Comparison of ENCODE assay signal across 19 cellular contexts in the genomic region with DNA sequence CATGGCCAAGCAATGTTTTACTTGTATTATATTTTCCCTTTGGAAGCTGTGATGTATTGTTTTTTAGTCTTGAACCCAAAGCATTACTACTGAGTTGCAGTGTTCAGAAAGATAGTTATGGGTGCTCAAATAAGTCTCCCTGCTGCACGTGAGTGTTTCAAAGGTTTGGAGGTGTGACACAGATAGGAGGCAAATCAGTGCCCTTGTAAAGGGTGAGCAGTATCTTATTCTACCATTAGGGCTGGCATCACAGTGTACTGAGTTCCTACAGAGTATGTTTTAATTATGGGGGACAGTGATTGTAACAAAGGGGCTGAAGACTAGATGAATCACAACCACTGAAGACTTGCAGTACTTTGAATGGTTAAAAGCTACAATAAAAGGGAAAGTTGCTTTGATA. TPM values are rescaled to one million over a fixed set of nuclear protein-coding genes. Genes with fewer than 3 reads are reported as not detected.
A peak's percentile ranks its signal among the peaks of the same experiment; 100 is the strongest.
DNase-seq lines count a peak whose midpoint lies in the region; ATAC-seq, FAIRE-seq and TF ChIP-seq lines count a peak whose summit lies in the region.
"Had no signal": no experiment of that assay in that cellular context is flagged by ENCODE, and none has a peak within 500 bp of the region (broad histone marks: within the 10 kb centered on the region; RNA-seq: fewer than 3 reads in every experiment).

No MANE protein-coding gene starts in this region.

- peaks cover 6% of the 10 kb centered on the region for H3K4me1 Mint-ChIP-seq in activated T-cell treated with anti-CD3 and anti-CD28 coated beads, Interleukin-2, amount 50 U/mL, for 72 hours (ENCODE audit: low read depth)
- H3K4me1 Mint-ChIP-seq in immature natural killer cell (peaks cover 29 to 65% of the 10 kb centered on the region in 2 donors), MCF 10A (ENCODE audit: insufficient read depth, unreplicated experiment) (peaks cover 19% of the 10 kb centered on the region)

- no peak for TF ChIP-seq POLR2A in A549 (IDR thresholded peaks at IDR 0.05; ENCODE audit: low read length)

- no peak for DNase-seq in activated T-cell treated with anti-CD3 and anti-CD28 coated beads, Interleukin-2, amount 50 U/mL, for 72 hours
- no peak for DNase-seq in activated T-cell treated with anti-CD3 and anti-CD28 coated beads, Interleukin-2, amount 50 U/mL, for 48 hours
- DNase-seq in A549 (ENCODE audit: low read depth in 1 of 2, low spot score in 1 of 2) (no peak), SK-N-MC (ENCODE audit: low read depth, low spot score) (no peak), immature natural killer cell (no peak), MCF 10A (ENCODE audit: unreplicated experiment) (no peak)
- DNase-seq: DMS153, H7, NCI-H1048, NCI-H1436 treated with DMSO at 0.1 percent for 48 hours, NCI-H2081, NCI-H510A, NCI-H774, PC-9 had no signal

- H3K9me3 ChIP-seq in A549 (no peaks in the 10 kb centered on the region), SK-N-MC (ENCODE audit: low read depth, low read length) (no peaks in the 10 kb centered on the region)

- TF ChIP-seq EP300 in A549 (IDR thresholded peaks at IDR 0.05) = no peak

- H3K9me3 Mint-ChIP-seq in activated T-cell treated with anti-CD3 and anti-CD28 coated beads, Interleukin-2, amount 50 U/mL, for 72 hours = no peaks in the 10 kb centered on the region
- no peaks in the 10 kb centered on the region for H3K9me3 Mint-ChIP-seq in immature natural killer cell
- no peaks in the 10 kb centered on the region for H3K9me3 Mint-ChIP-seq in MCF 10A (ENCODE audit: unreplicated experiment)

- peaks cover 16% of the 10 kb centered on the region for H3K4me1 ChIP-seq in A549

- intact Hi-C loops in MCF 10A (cut with micrococcal nuclease) = no loop called here

- H3K27ac ChIP-seq in A549 (no peak overlapping the region), SK-N-MC (0 out of 2 replicates have a peak overlapping the region, but pooled peaks have one; percentile 19)
- H3K27ac ChIP-seq: 22Rv1, KMS-11 had no signal

- no peak overlapping the region for H3K4me3 ChIP-seq in A549
- no peak overlapping the region for H3K4me3 ChIP-seq in SK-N-MC
- H3K4me3 ChIP-seq: PC-9 had no signal

- no peak overlapping the region for H3K9ac ChIP-seq in SK-N-MC (ENCODE audit: insufficient read length)
- H3K9ac ChIP-seq: KMS-11 had no signal

- H3K36me3 ChIP-seq in SK-N-MC (ENCODE audit: insufficient read depth, low read length) = peaks cover 79% of the 10 kb centered on the region

- H3K27ac Mint-ChIP-seq in activated T-cell treated with anti-CD3 and anti-CD28 coated beads, Interleukin-2, amount 50 U/mL, for 72 hours = peak overlapping the region; percentile 53
- peak overlapping the region in 4 of 6 donors; percentile 0 to 64 (median 43) for H3K27ac Mint-ChIP-seq in immature natural killer cell
- no peak overlapping the region for H3K27ac Mint-ChIP-seq in MCF 10A (ENCODE audit: low read depth, unreplicated experiment)

- H3K27me3 Mint-ChIP-seq in activated T-cell treated with anti-CD3 and anti-CD28 coated beads, Interleukin-2, amount 50 U/mL, for 72 hours (ENCODE audit: low read depth) = no peaks in the 10 kb centered on the region
- H3K27me3 Mint-ChIP-seq in immature natural killer cell (ENCODE audit: low read depth in 3 of 3) = peaks cover 0 to 2% (median 2%) of the 10 kb centered on the region in 3 donors
- H3K27me3 Mint-ChIP-seq in MCF 10A (ENCODE audit: insufficient read depth, unreplicated experiment) = no peaks in the 10 kb centered on the region

- H3K4me2 ChIP-seq in A549 = no peak overlapping the region
- H3K4me2 ChIP-seq: KMS-11 had no signal

- H3K4me3 Mint-ChIP-seq in activated T-cell treated with anti-CD3 and anti-CD28 coated beads, Interleukin-2, amount 50 U/mL, for 72 hours = no peak overlapping the region
- H3K4me3 Mint-ChIP-seq in immature natural killer cell = no peak overlapping the region
- H3K4me3 Mint-ChIP-seq in MCF 10A (ENCODE audit: unreplicated experiment) = no peak overlapping the region

- no peak for ATAC-seq in activated T-cell treated with anti-CD3 and anti-CD28 coated beads, Interleukin-2, amount 50 U/mL, for 72 hours (replicated peaks in 1 of 2)
- ATAC-seq in A549 (peak; percentile 12 to 32; a peak in 2 of 6 replicates), GM18517 (IDR thresholded peaks at IDR 0.05; ENCODE audit: unreplicated experiment) (no peak), GM18868 (IDR thresholded peaks at IDR 0.05; ENCODE audit: unreplicated experiment) (no peak)
- ATAC-seq: HepG2 had no signal

- no TSS peak for BruUV-seq in MCF 10A (replicated peaks; lab: Mats Ljungman, UMichigan)

- TF ChIP-seq CTCF in A549 (IDR thresholded peaks at IDR 0.05) (no peak), MCF 10A (IDR thresholded peaks at IDR 0.05; ENCODE audit: unreplicated experiment) (no peak)

- POLR2A ChIA-PET in A549 (lab: Yijun Ruan, JAX) (no interaction called here), MCF 10A (lab: Yijun Ruan, JAX) (interaction anchor here (0.6 to 0.9 kb wide), 3 partner anchors 22 to 288 kb away, joined by 3 to 4 read pairs (median 3); no protein-coding TSS in a partner anchor)

- TF ChIP-seq RAD21 in A549 (conservative IDR thresholded peaks at IDR 0.05 in 1 of 2, IDR thresholded peaks at IDR 0.05 in 1 of 2) = no peak

- H3K36me3 Mint-ChIP-seq in activated T-cell treated with anti-CD3 and anti-CD28 coated beads, Interleukin-2, amount 50 U/mL, for 72 hours (ENCODE audit: insufficient read depth in 2 of 2) = peaks cover 11 to 20% of the 10 kb centered on the region in 2 donors
- peaks cover 4 to 18% (median 14%) of the 10 kb centered on the region in 3 donors for H3K36me3 Mint-ChIP-seq in immature natural killer cell
- peaks cover 55% of the 10 kb centered on the region for H3K36me3 Mint-ChIP-seq in MCF 10A (ENCODE audit: insufficient read depth, unreplicated experiment)

- 83% methylated on average over 1 of the region's 1 CpG for WGBS in A549 (ENCODE audit: missing lambda C conversion rate)

- CTCF ChIA-PET in A549 (lab: Yijun Ruan, JAX) (interaction anchor here (0.6 to 1.1 kb wide), 3 partner anchors 9 to 64 kb away, joined by 3 to 4 read pairs (median 4); no protein-coding TSS in a partner anchor), MCF 10A (lab: Yijun Ruan, JAX) (interaction anchor here (0.6 to 3.4 kb wide), 4 partner anchors 13 to 38 kb away, joined by 3 to 16 read pairs (median 4); no protein-coding TSS in a partner anchor)

- FAIRE-seq in A549 (lab: Jason Lieb, UNC) = no peak
- FAIRE-seq: HepG2 had no signal

TF ChIP-seq in A549, 52 proteins besides CTCF, POLR2A, EP300 and RAD21:
- TF ChIP-seq EHF (CRISPR knock-in tag; IDR thresholded peaks at IDR 0.05) = no peak
- no peak for TF ChIP-seq KDM1A (IDR thresholded peaks at IDR 0.05; ENCODE audit: low read depth)
- TF ChIP-seq, protein P1, sequence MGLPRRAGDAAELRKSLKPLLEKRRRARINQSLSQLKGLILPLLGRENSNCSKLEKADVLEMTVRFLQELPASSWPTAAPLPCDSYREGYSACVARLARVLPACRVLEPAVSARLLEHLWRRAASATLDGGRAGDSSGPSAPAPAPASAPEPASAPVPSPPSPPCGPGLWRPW (IDR thresholded peaks at IDR 0.05) = no peak
- TF ChIP-seq TP53 (CRISPR knock-in tag; IDR thresholded peaks at IDR 0.05) = no peak
- TF ChIP-seq NPAS2 (CRISPR knock-in tag; IDR thresholded peaks at IDR 0.05; ENCODE audit: borderline replicate concordance) = no peak
- no peak for TF ChIP-seq JUN (IDR thresholded peaks at IDR 0.05)
- no peak for TF ChIP-seq FOXS1 (CRISPR knock-in tag; IDR thresholded peaks at IDR 0.05)
- no peak for TF ChIP-seq MYC (IDR thresholded peaks at IDR 0.05; ENCODE audit: borderline replicate concordance, low read length)
- no peak for TF ChIP-seq HOXB13 (CRISPR knock-in tag; IDR thresholded peaks at IDR 0.05; ENCODE audit: low read depth)
- no peak for TF ChIP-seq ZC3H11A (IDR thresholded peaks at IDR 0.05)
- TF ChIP-seq GATA3 (IDR thresholded peaks at IDR 0.05; ENCODE audit: borderline replicate concordance) = no peak
- TF ChIP-seq RCOR1 (IDR thresholded peaks at IDR 0.05; ENCODE audit: low read depth, low read length) = no peak
- no peak for TF ChIP-seq ESRRA (IDR thresholded peaks at IDR 0.05; ENCODE audit: borderline replicate concordance, low read length)

RNA-seq across cellular contexts. Expression of a gene that starts 38.3 kb away (rescaled TPM):
- 10 to 100 TPM; 10.3 to 11.4 TPM for total RNA-seq in activated T-cell treated with anti-CD3 and anti-CD28 coated beads, Interleukin-2, amount 50 U/mL, for 72 hours
- 6.8 and 10.1 TPM in 2 replicates for polyA plus RNA-seq in A549 (2011; rRNA removed)
- polyA plus RNA-seq in A549 (2012; cell fraction: cytosol; rRNA removed) = 5.0 and 8.9 TPM in 2 replicates
- polyA plus RNA-seq in A549 (2012; cell fraction: nucleus; rRNA removed) = 10.9 and 15.4 TPM in 2 replicates
- 5.3 to 7.5 TPM (median 6.0 TPM) in 3 replicates for polyA plus RNA-seq in A549 (2017; fragmentation: RNase III; extraction: RNeasy Plus Mini Kit Qiagen cat#74134 plus additional on column Dnase treatment)
- polyA minus RNA-seq in A549 (2011; rRNA and poly(A)+ RNA removed) = 35.0 and 38.1 TPM in 2 replicates
- under 1 TPM in 2 of 3 donors, not detected in 1; 0.83 to 0.86 TPM for polyA plus RNA-seq in immature natural killer cell
- total RNA-seq in MCF 10A (2022) = 16.5 and 25.5 TPM in 2 replicates

Comparison
In these comparisons a context has a peak if more than half of its experiments do, and no peak if none do; other contexts are left out.
1. ATAC-seq: peak in A549 (2 of 2); none in activated T-cell treated with anti-CD3 and anti-CD28 coated beads, Interleukin-2, amount 50 U/mL, for 72 hours (0 of 2), GM18517 (single experiment) and GM18868 (single experiment).